ENCODE assay signal across 1 cellular context in genomic region chr1:31576743-31577455, GRCh38.
TF ChIP-seq lines count a peak whose summit lies in the region.

No MANE protein-coding gene starts in this region.

TF ChIP-seq in HepG2, 621 proteins besides CTCF, POLR2A, EP300 and RAD21 (continued from another document):
- TF ChIP-seq GZF1 (CRISPR knock-in tag; IDR thresholded peaks at IDR 0.05): peak; percentile 70; the same call in 1 of the 2 replicates
- no peak for TF ChIP-seq MTF1 (CRISPR knock-in tag; IDR thresholded peaks at IDR 0.05)
- no peak for TF ChIP-seq GATA4 (IDR thresholded peaks at IDR 0.05; ENCODE audit: borderline replicate concordance, low read depth)
- no peak for TF ChIP-seq RNF2 (conservative IDR thresholded peaks at IDR 0.05; ENCODE audit: low read depth)
- TF ChIP-seq AKAP8 (CRISPR knock-in tag; IDR thresholded peaks at IDR 0.05): no peak
- no peak for TF ChIP-seq GTF3A (CRISPR knock-in tag; conservative IDR thresholded peaks at IDR 0.05)
- no peak for TF ChIP-seq THYN1 (CRISPR knock-in tag; IDR thresholded peaks at IDR 0.05; ENCODE audit: borderline replicate concordance, low read depth)
- TF ChIP-seq HCFC1 (IDR thresholded peaks at IDR 0.05; ENCODE audit: low read depth, low read length): no peak
- no peak for TF ChIP-seq MTA1 (CRISPR knock-in tag; IDR thresholded peaks at IDR 0.05; ENCODE audit: borderline replicate concordance)
- no peak for TF ChIP-seq ZNF775 (CRISPR knock-in tag; IDR thresholded peaks at IDR 0.05; ENCODE audit: borderline replicate concordance)
- TF ChIP-seq HNRNPK (IDR thresholded peaks at IDR 0.05; ENCODE audit: low read depth, low read length, poor library complexity, severe bottlenecking): no peak
- TF ChIP-seq ZNF33B (CRISPR knock-in tag; IDR thresholded peaks at IDR 0.05): no peak
- TF ChIP-seq ZNF260 (CRISPR knock-in tag; IDR thresholded peaks at IDR 0.05; ENCODE audit: borderline replicate concordance, low read depth): no peak
- no peak for TF ChIP-seq ZBTB33 (CRISPR knock-in tag; IDR thresholded peaks at IDR 0.05)
- TF ChIP-seq SIN3B (IDR thresholded peaks at IDR 0.05; ENCODE audit: low read length): no peak
- no peak for TF ChIP-seq CEBPG (CRISPR knock-in tag; IDR thresholded peaks at IDR 0.05)
- TF ChIP-seq FOXA1 (IDR thresholded peaks at IDR 0.05): no peak
- no peak for TF ChIP-seq FOXA1 (CRISPR knock-in tag; IDR thresholded peaks at IDR 0.05)
- no peak for TF ChIP-seq ZNF451 (CRISPR knock-in tag; IDR thresholded peaks at IDR 0.05)
- TF ChIP-seq PHB2 (IDR thresholded peaks at IDR 0.05; ENCODE audit: partially characterized antibody): no peak
- TF ChIP-seq, protein P1, sequence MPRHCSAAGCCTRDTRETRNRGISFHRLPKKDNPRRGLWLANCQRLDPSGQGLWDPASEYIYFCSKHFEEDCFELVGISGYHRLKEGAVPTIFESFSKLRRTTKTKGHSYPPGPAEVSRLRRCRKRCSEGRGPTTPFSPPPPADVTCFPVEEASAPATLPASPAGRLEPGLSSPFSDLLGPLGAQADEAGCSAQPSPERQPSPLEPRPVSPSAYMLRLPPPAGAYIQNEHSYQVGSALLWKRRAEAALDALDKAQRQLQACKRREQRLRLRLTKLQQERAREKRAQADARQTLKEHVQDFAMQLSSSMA (CRISPR knock-in tag; IDR thresholded peaks at IDR 0.05): no peak
- TF ChIP-seq, protein P2, sequence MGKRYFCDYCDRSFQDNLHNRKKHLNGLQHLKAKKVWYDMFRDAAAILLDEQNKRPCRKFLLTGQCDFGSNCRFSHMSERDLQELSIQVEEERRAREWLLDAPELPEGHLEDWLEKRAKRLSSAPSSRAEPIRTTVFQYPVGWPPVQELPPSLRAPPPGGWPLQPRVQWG (CRISPR knock-in tag; IDR thresholded peaks at IDR 0.05; ENCODE audit: borderline replicate concordance, low read depth): 0 out of 2 replicates have a peak, but pooled peaks have one; percentile 59
- no peak for TF ChIP-seq RARA (CRISPR knock-in tag; IDR thresholded peaks at IDR 0.05)
- TF ChIP-seq U2AF2 (IDR thresholded peaks at IDR 0.05; ENCODE audit: low read depth, low read length): no peak
- no peak for TF ChIP-seq KDM5B (CRISPR knock-in tag; IDR thresholded peaks at IDR 0.05; ENCODE audit: borderline replicate concordance)
